26 cellular contexts compared by ENCODE assay signal in the genomic region with DNA sequence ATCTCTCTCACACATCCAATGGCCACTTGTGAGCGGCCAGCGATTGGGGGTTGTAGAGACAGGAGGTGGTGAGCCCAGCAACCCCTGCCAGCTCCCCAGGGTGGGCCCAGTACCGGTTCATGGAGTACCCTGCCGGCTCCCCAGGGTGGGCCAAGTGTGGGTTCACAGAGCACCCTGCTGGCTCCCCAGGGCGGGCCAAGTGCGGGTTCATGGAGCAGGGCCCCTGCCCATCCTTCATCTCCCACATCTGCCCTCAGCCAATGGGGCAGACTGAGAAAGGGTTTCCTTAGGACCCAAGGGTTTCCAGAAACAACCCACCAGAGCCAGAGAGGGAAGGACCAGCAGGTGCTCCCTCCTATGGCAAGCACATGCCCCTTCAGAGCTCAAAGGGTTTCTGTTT. TPM values are rescaled to one million over a fixed set of nuclear protein-coding genes. Genes with fewer than 3 reads are reported as not detected.
"Had no signal": no experiment of that assay in that cellular context is flagged by ENCODE, and none has a peak within 500 bp of the region (broad histone marks: within the 10 kb centered on the region; RNA-seq: fewer than 3 reads in every experiment).

No MANE protein-coding gene starts in this region.

- ATAC-seq: effector memory CD8-positive, alpha-beta T cell; gastroesophageal sphincter; left cardiac atrium; right cardiac atrium; T-helper 17 cell; upper lobe of right lung had no signal

- H3K27ac ChIP-seq: brain microvascular endothelial cell, coronary artery, dorsolateral prefrontal cortex, gastroesophageal sphincter, parathyroid adenoma, suprapubic skin, tibial artery, upper lobe of right lung had no signal

- H3K4me3 ChIP-seq: coronary artery, dorsolateral prefrontal cortex, gastroesophageal sphincter, suprapubic skin, tibial artery, upper lobe of right lung had no signal

- H3K9ac ChIP-seq: parathyroid adenoma had no signal

- H3K4me1 ChIP-seq: parathyroid adenoma, suprapubic skin, tibial artery, upper lobe of right lung had no signal

- DNase-seq: activated B cell treated with CpG ODN at 0.5 μM for 24 hours; activated CD4-positive, alpha-beta T cell treated with anti-CD3 and anti-CD28 coated beads, Interleukin-2, amount 50 U/mL, for 1 hour; activated CD8-positive, alpha-beta T cell treated with anti-CD3 and anti-CD28 coated beads for 36 hours; activated gamma-delta T cell; activated naive CD4-positive, alpha-beta T cell treated with anti-CD3 and anti-CD28 coated beads, Interleukin-2, amount 50 U/mL, for 16 hours; activated T-cell treated with anti-CD3 and anti-CD28 coated beads, Interleukin-2, amount 50 U/mL, for 24 hours; amniotic stem cell; brain microvascular endothelial cell; dorsolateral prefrontal cortex; effector memory CD8-positive, alpha-beta T cell; hippocampal formation; left cardiac atrium; mammary epithelial cell; naive B cell; nucleus accumbens; stimulated activated CD4-positive, alpha-beta T cell treated with anti-CD3 and anti-CD28 coated beads, Interleukin-2, amount 100 ng/mL, for 48 hours; T-helper 17 cell; T1000; tibial artery; upper lobe of right lung had no signal

- H3K79me2 ChIP-seq: parathyroid adenoma had no signal

- H3K27me3 ChIP-seq: brain microvascular endothelial cell, dorsolateral prefrontal cortex, upper lobe of right lung had no signal

- H3K9me3 ChIP-seq: gastroesophageal sphincter, suprapubic skin, tibial artery, upper lobe of right lung had no signal

- H3K36me3 ChIP-seq: brain microvascular endothelial cell, gastroesophageal sphincter, suprapubic skin, tibial artery, upper lobe of right lung had no signal

- H2AFZ ChIP-seq: parathyroid adenoma had no signal

RNA-seq across cellular contexts. Expression of a gene that starts 21.4 kb away (rescaled TPM):
- total RNA-seq: fibroblast of villous mesenchyme, mammary epithelial cell had no signal
